Comparison of ENCODE assay signal across 15 cellular contexts in genomic region chr15:85753261-85753660, GRCh38.
"Had no signal": no experiment of that assay in that cellular context is flagged by ENCODE, and none has a peak within 500 bp of the region (broad histone marks: within the 10 kb centered on the region; RNA-seq: fewer than 3 reads in every experiment).

No MANE protein-coding gene starts in this region.

- H3K9me3 ChIP-seq: psoas muscle, right lobe of liver, spleen, transverse colon had no signal

- H3K27ac ChIP-seq: psoas muscle, right lobe of liver, transverse colon had no signal

- H3K27ac Mint-ChIP-seq: activated CD4-positive, alpha-beta T cell treated with anti-CD3 and anti-CD28 coated beads, Interleukin-2, amount 10 ng/mL, durations not matched to agents 24 days and 14 days had no signal

- H3K27me3 Mint-ChIP-seq: activated CD4-positive, alpha-beta T cell treated with anti-CD3 and anti-CD28 coated beads, Interleukin-2, amount 10 ng/mL, durations not matched to agents 24 days and 14 days; dendritic cell treated with granulocyte-macrophage colony-stimulating factor and Interleukin-4, amounts not matched to agents 40 ng/mL and 50 ng/mL, for 4 days; effector memory CD8-positive, alpha-beta T cell; natural killer cell treated with Interleukin-12 subunit alpha and Interleukin-12 subunit beta and Interleukin-15 and Interleukin-18, amount 100 ng/mL, for 72 hours; stimulated activated naive B cell treated with anti-CD40 and anti-IgM and Interleukin-4, amounts not matched to agents 10 μg/mL and 1 μg/mL and 100 μg/mL, for 72 hours had no signal

- H3K9me3 Mint-ChIP-seq: activated CD4-positive, alpha-beta T cell treated with anti-CD3 and anti-CD28 coated beads, Interleukin-2, amount 10 ng/mL, durations not matched to agents 24 days and 14 days; dendritic cell treated with granulocyte-macrophage colony-stimulating factor and Interleukin-4, amounts not matched to agents 40 ng/mL and 50 ng/mL, for 4 days; effector memory CD8-positive, alpha-beta T cell; immature natural killer cell; natural killer cell treated with Interleukin-12 subunit alpha and Interleukin-12 subunit beta and Interleukin-15 and Interleukin-18, amount 100 ng/mL, for 72 hours; stimulated activated naive B cell treated with anti-CD40 and anti-IgM and Interleukin-4, amounts not matched to agents 10 μg/mL and 1 μg/mL and 100 μg/mL, for 72 hours; WTC11 had no signal

- H3K27me3 ChIP-seq: right lobe of liver, spleen, transverse colon had no signal

- DNase-seq: activated CD4-positive, alpha-beta T cell treated with anti-CD3 and anti-CD28 coated beads, Interleukin-2, amount 10 ng/mL, durations not matched to agents 24 days and 14 days; activated gamma-delta T cell treated with Interleukin-2 at 50 U/mL for 16 hours; effector memory CD8-positive, alpha-beta T cell; immature natural killer cell; stimulated activated CD4-positive, alpha-beta T cell treated with anti-CD3 and anti-CD28 coated beads, Interleukin-1b, Interleukin-23, amount 100 ng/mL, for 48 hours; stimulated activated naive B cell treated with anti-CD40 and anti-IgM and Interleukin-4, amounts not matched to agents 10 μg/mL and 1 μg/mL and 100 μg/mL, for 72 hours; T-helper 1 cell had no signal

- H3K4me3 Mint-ChIP-seq: activated CD4-positive, alpha-beta T cell treated with anti-CD3 and anti-CD28 coated beads, Interleukin-2, amount 10 ng/mL, durations not matched to agents 24 days and 14 days; dendritic cell treated with granulocyte-macrophage colony-stimulating factor and Interleukin-4, amounts not matched to agents 40 ng/mL and 50 ng/mL, for 4 days; effector memory CD8-positive, alpha-beta T cell; immature natural killer cell; natural killer cell treated with Interleukin-12 subunit alpha and Interleukin-12 subunit beta and Interleukin-15 and Interleukin-18, amount 100 ng/mL, for 72 hours; stimulated activated naive B cell treated with anti-CD40 and anti-IgM and Interleukin-4, amounts not matched to agents 10 μg/mL and 1 μg/mL and 100 μg/mL, for 72 hours had no signal

- H3K36me3 Mint-ChIP-seq: natural killer cell treated with Interleukin-12 subunit alpha and Interleukin-12 subunit beta and Interleukin-15 and Interleukin-18, amount 100 ng/mL, for 72 hours had no signal

- FAIRE-seq: astrocyte had no signal

- H3K4me3 ChIP-seq: psoas muscle, right lobe of liver, spleen, transverse colon had no signal

- ATAC-seq: effector memory CD8-positive, alpha-beta T cell; natural killer cell treated with Interleukin-12 subunit alpha and Interleukin-12 subunit beta and Interleukin-15 and Interleukin-18, amount 100 ng/mL, for 72 hours; psoas muscle; stimulated activated naive B cell treated with anti-CD40 and anti-IgM and Interleukin-4, amounts not matched to agents 10 μg/mL and 1 μg/mL and 100 μg/mL, for 72 hours; WTC11 had no signal
